24 cellular contexts compared by ENCODE assay signal in the genomic region with DNA sequence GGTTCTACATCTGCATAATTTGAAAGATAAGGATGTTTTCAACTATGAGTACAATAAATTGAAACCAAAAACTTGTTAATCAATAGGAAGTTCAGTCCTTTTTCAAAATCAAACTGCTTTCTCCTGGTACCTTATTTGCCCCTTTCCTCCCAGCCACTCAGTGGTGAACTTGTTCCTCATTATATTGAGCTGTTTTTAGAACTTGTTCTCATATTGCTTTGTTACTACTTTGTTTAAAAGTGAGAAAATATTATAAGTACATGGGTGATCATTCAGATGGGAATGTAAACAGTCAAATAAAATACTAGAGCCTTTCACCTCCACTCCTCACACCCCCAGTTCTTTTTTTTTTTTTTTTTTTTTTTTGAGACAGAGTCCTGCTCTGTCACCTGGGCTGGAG.
"Had no signal": no experiment of that assay in that cellular context is flagged by ENCODE, and none has a peak within 500 bp of the region (broad histone marks: within the 10 kb centered on the region; RNA-seq: fewer than 3 reads in every experiment).

No MANE protein-coding gene starts in this region.

- H3K4me3 ChIP-seq: ascending aorta, Peyer's patch, SJCRH30 had no signal

- H3K9me3 ChIP-seq: ascending aorta, Peyer's patch, SJCRH30, SK-N-SH had no signal

- H3K4me1 ChIP-seq: Peyer's patch had no signal

- H3K27me3 ChIP-seq: ascending aorta, Peyer's patch, SJCRH30 had no signal

- DNase-seq: activated CD4-positive, alpha-beta T cell treated with anti-CD3 and anti-CD28 coated beads for 4 hours; activated CD8-positive, alpha-beta memory T cell treated with anti-CD3 and anti-CD28 coated beads, Interleukin-2, amount 50 U/mL, for 4 hours; activated CD8-positive, alpha-beta T cell treated with anti-CD3 and anti-CD28 coated beads for 36 hours; activated naive CD4-positive, alpha-beta T cell; activated naive CD8-positive, alpha-beta T cell treated with anti-CD3 and anti-CD28 coated beads, Interleukin-2, amount 50 U/mL, for 24 hours; activated T-cell treated with anti-CD3 and anti-CD28 coated beads, Interleukin-2, amount 50 U/mL, for 72 hours; amniotic stem cell; MV-4-11; NCI-H1092 treated with DMSO at 0.1 percent for 48 hours; NCI-H1417 treated with DMSO at 0.1 percent for 48 hours; NCI-H1694; NCI-H2029; NCI-H345; NCI-H510A; Peyer's patch; Right ventricle myocardium superior; SJCRH30; SK-N-SH; T-helper 1 cell had no signal

- H3K27ac ChIP-seq: ascending aorta, KMS-11, Peyer's patch, RWPE1, SJCRH30 had no signal

- ATAC-seq: activated CD4-positive, CD25-positive, alpha-beta regulatory T cell treated with anti-CD3 and anti-CD28 coated beads, Interleukin-2, amount 50 U/mL, for 24 hours; activated CD8-positive, alpha-beta T cell treated with anti-CD3 and anti-CD28 coated beads for 36 hours; activated naive CD4-positive, alpha-beta T cell treated with anti-CD3 and anti-CD28 coated beads, Interleukin-2, amount 50 U/mL, for 72 hours; activated naive CD8-positive, alpha-beta T cell treated with anti-CD3 and anti-CD28 coated beads, Interleukin-2, amount 50 U/mL, for 24 hours; activated T-cell treated with anti-CD3 and anti-CD28 coated beads, Interleukin-2, amount 50 U/mL, for 72 hours had no signal
